Comparison of ENCODE assay signal across 8 cellular contexts in the genomic region with DNA sequence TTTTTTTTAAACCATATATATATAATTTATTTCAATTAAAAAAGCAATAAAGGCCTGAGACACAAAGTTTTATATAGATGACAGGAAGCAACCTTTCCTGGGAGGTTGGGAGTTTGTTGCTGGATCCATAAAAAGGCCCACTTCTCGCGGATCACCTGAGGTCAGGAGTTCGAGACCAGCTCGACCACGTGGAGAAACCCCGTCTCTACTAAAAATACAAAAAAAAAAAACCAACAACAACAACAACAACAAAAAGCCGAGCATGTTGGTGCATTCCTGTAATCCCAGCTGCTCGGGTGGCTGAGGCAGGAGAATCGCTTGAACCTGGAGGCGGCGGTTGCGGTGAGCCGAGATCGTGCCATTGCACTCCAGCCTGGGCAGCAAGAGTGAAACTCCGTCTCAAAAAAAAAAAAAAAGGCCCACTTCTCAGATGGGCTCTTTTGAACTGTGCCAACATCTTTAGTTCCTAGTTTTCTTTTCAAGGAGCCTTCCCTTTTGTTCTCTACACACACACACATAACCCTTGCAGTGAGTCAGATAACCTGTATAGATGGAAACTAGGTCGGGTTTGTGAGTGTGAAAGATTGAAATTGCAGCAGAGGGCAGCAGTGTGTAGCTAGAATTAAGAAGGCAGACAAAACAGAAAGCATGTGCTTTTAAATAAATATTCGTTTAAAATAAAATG. TPM values are rescaled to one million over a fixed set of nuclear protein-coding genes. Genes with fewer than 3 reads are reported as not detected.
DNase-seq lines count a peak whose midpoint lies in the region; ATAC-seq lines count a peak whose summit lies in the region.

No MANE protein-coding gene starts in this region.

- H3K4me3 Mint-ChIP-seq in T-helper 2 cell treated with Interferon-gamma antibody and Interleukin-4, amounts not matched to agents 5 μg/mL and 100 μg/mL, for 36 hours, result peak overlapping the region; percentile 95
- peak overlapping the region; percentile 91 for H3K4me3 Mint-ChIP-seq in central memory CD8-positive, alpha-beta T cell

- intact Hi-C loops in Right ventricle myocardium inferior (cut with DNase I), result loop anchor here (2.0 to 10.0 kb wide), 2 partner anchors 241 to 609 kb away; a partner anchor contains a TSS
- intact Hi-C loops in cardiac septum (cut with DNase I), result loop anchor here (2.0 kb wide), 1 partner anchor 195 kb away; no protein-coding TSS in a partner anchor

- H3K9me3 Mint-ChIP-seq in T-helper 2 cell treated with Interferon-gamma antibody and Interleukin-4, amounts not matched to agents 5 μg/mL and 100 μg/mL, for 36 hours, result no peaks in the 10 kb centered on the region
- H3K9me3 Mint-ChIP-seq in central memory CD8-positive, alpha-beta T cell, result no peaks in the 10 kb centered on the region

- H3K27me3 Mint-ChIP-seq in T-helper 2 cell treated with Interferon-gamma antibody and Interleukin-4, amounts not matched to agents 5 μg/mL and 100 μg/mL, for 36 hours (ENCODE audit: low read depth), result no peaks in the 10 kb centered on the region
- H3K27me3 Mint-ChIP-seq in central memory CD8-positive, alpha-beta T cell, result no peaks in the 10 kb centered on the region

- peaks cover 25% of the 10 kb centered on the region for H3K36me3 Mint-ChIP-seq in T-helper 2 cell treated with Interferon-gamma antibody and Interleukin-4, amounts not matched to agents 5 μg/mL and 100 μg/mL, for 36 hours (ENCODE audit: low read depth)
- peaks cover 24% of the 10 kb centered on the region for H3K36me3 Mint-ChIP-seq in central memory CD8-positive, alpha-beta T cell (ENCODE audit: insufficient read depth)

- peaks cover 40% of the 10 kb centered on the region for H3K4me1 Mint-ChIP-seq in T-helper 2 cell treated with Interferon-gamma antibody and Interleukin-4, amounts not matched to agents 5 μg/mL and 100 μg/mL, for 36 hours (ENCODE audit: low read depth)
- peaks cover 24% of the 10 kb centered on the region for H3K4me1 Mint-ChIP-seq in central memory CD8-positive, alpha-beta T cell

- peak overlapping the region; percentile 96 for H3K27ac Mint-ChIP-seq in T-helper 2 cell treated with Interferon-gamma antibody and Interleukin-4, amounts not matched to agents 5 μg/mL and 100 μg/mL, for 36 hours
- H3K27ac Mint-ChIP-seq in central memory CD8-positive, alpha-beta T cell (ENCODE audit: low read depth), result peak overlapping the region; percentile 93

- no peak for DNase-seq in Right ventricle myocardium inferior (ENCODE audit: missing footprints)
- DNase-seq in cardiac septum (ENCODE audit: low spot score), result no peak
- DNase-seq in NCI-H2029 (lab: John Stamatoyannopoulos, UW), result peak; percentile 4
- DNase-seq in T-helper 2 cell treated with Interferon-gamma antibody and Interleukin-4, amounts not matched to agents 5 μg/mL and 100 μg/mL, for 36 hours (ENCODE audit: low spot score), result peak; percentile 58
- peak in 1 of 2 donors; percentile 59 for DNase-seq in central memory CD8-positive, alpha-beta T cell (ENCODE audit: low spot score in 2 of 2)
- peak; percentile 93 for DNase-seq in kidney tubule cell (ENCODE audit: low spot score)
- peak in 2 of 3 donors; percentile 30 to 36 for DNase-seq in stimulated activated CD4-positive, alpha-beta T cell treated with anti-CD3 and anti-CD28 coated beads, TNF-alpha, amount 100 ng/mL, for 1 hour (ENCODE audit: low read depth in 3 of 3, low spot score in 1 of 3)

- ATAC-seq in Right ventricle myocardium inferior (peak; percentile 47), HG02870 (IDR thresholded peaks at IDR 0.05; ENCODE audit: unreplicated experiment) (peak; percentile 41)
- ATAC-seq in central memory CD8-positive, alpha-beta T cell (replicated peaks; ENCODE audit: extremely low read depth, poor library complexity, severe bottlenecking), result peak; percentile 54

RNA-seq across cellular contexts. Expression of a gene that starts 1.2 kb away (rescaled TPM):
- total RNA-seq in Right ventricle myocardium inferior (27.6 TPM), cardiac septum (25.8 TPM)

Comparison
In these comparisons a context has a peak if more than half of its experiments do, and no peak if none do; other contexts are left out.
1. DNase-seq: peak in NCI-H2029 (single experiment), T-helper 2 cell treated with Interferon-gamma antibody and Interleukin-4, amounts not matched to agents 5 μg/mL and 100 μg/mL, for 36 hours (single experiment), kidney tubule cell (single experiment) and stimulated activated CD4-positive, alpha-beta T cell treated with anti-CD3 and anti-CD28 coated beads, TNF-alpha, amount 100 ng/mL, for 1 hour (2 of 3); none in Right ventricle myocardium inferior (single experiment) and cardiac septum (single experiment).
2. Peak in every context shown above with its lines, with median percentiles within 50 percentile points of each other: ATAC-seq.